ENCODE assay signal across 8 cellular contexts in genomic region chr2:120343433-120344105, GRCh38. TPM values are rescaled to one million over a fixed set of nuclear protein-coding genes. Genes with fewer than 3 reads are reported as not detected.
A peak's percentile ranks its signal among the peaks of the same experiment; 100 is the strongest.
DNase-seq lines count a peak whose midpoint lies in the region; ATAC-seq and TF ChIP-seq lines count a peak whose summit lies in the region.

No MANE protein-coding gene starts in this region.

- H3K9me3 ChIP-seq in colonic mucosa: no peaks in the 10 kb centered on the region

- peak overlapping the region; percentile 21 for H3K4me3 Mint-ChIP-seq in activated CD4-positive, alpha-beta T cell treated with anti-CD3 and anti-CD28 coated beads for 36 hours

- H3K4me3 ChIP-seq in AG10803 (ENCODE audit: low read length) (peak overlapping the region; percentile 18), colonic mucosa (no peak overlapping the region)

- peaks cover 61% of the 10 kb centered on the region for H3K27me3 ChIP-seq in colonic mucosa

- H3K4me1 Mint-ChIP-seq in activated CD4-positive, alpha-beta T cell treated with anti-CD3 and anti-CD28 coated beads for 36 hours: peaks cover 22% of the 10 kb centered on the region

- peak overlapping the region in 1 of 2 donors; percentile 24 for H3K9ac ChIP-seq in colonic mucosa (ENCODE audit: low read depth in 2 of 2, low read length in 2 of 2)

- H3K27ac ChIP-seq in colonic mucosa: no peak overlapping the region

- H3K36me3 ChIP-seq in colonic mucosa: no peaks in the 10 kb centered on the region

- peak; percentile 70 for TF ChIP-seq CTCF in AG10803 (conservative IDR thresholded peaks at IDR 0.05; ENCODE audit: low read length)
- peak; percentile 44 for TF ChIP-seq CTCF in colonic mucosa (IDR thresholded peaks at IDR 0.05)

- POLR2A ChIA-PET in activated CD4-positive, alpha-beta T cell treated with anti-CD3 and anti-CD28 coated beads for 36 hours (lab: Charles Lee): no interaction called here

- CTCF ChIA-PET in activated CD4-positive, alpha-beta T cell treated with anti-CD3 and anti-CD28 coated beads for 36 hours (lab: Charles Lee): interaction anchor here (0.5 to 2.2 kb wide), 17 partner anchors 9 to 979 kb away, joined by 3 to 9 read pairs (median 4); no protein-coding TSS in a partner anchor

- intact Hi-C loops in activated CD4-positive, alpha-beta T cell treated with anti-CD3 and anti-CD28 coated beads for 36 hours (cut with DNase I, micrococcal nuclease): loop anchor here (1.0 to 10.0 kb wide), 9 partner anchors 94 to 734 kb away; partner anchors contain the start of gene PTPN4 (in 1 of the 2)
- intact Hi-C loops in colonic mucosa (cut with DNase I): loop anchor here (10.0 kb wide), 1 partner anchor 211 kb away; no protein-coding TSS in a partner anchor

- no peaks in the 10 kb centered on the region for H3K36me3 Mint-ChIP-seq in activated CD4-positive, alpha-beta T cell treated with anti-CD3 and anti-CD28 coated beads for 36 hours (ENCODE audit: low read depth)

- ATAC-seq in GM19043 (IDR thresholded peaks at IDR 0.05; ENCODE audit: low read depth, unreplicated experiment) (peak; percentile 42), HG03139 (IDR thresholded peaks at IDR 0.05; ENCODE audit: unreplicated experiment) (no peak)
- peak; percentile 71 for ATAC-seq in activated CD4-positive, alpha-beta T cell treated with anti-CD3 and anti-CD28 coated beads for 36 hours

- no peaks in the 10 kb centered on the region for H3K9me3 Mint-ChIP-seq in activated CD4-positive, alpha-beta T cell treated with anti-CD3 and anti-CD28 coated beads for 36 hours (ENCODE audit: low read depth)

- no peak overlapping the region for H3K27ac Mint-ChIP-seq in activated CD4-positive, alpha-beta T cell treated with anti-CD3 and anti-CD28 coated beads for 36 hours

- H3K4me1 ChIP-seq in colonic mucosa: peaks cover 12% of the 10 kb centered on the region

- H3K27me3 Mint-ChIP-seq in activated CD4-positive, alpha-beta T cell treated with anti-CD3 and anti-CD28 coated beads for 36 hours: peaks cover 48% of the 10 kb centered on the region

- DNase-seq in AG10803 (ENCODE audit: low read depth) (peak; percentile 83), NCI-H1105 (lab: John Stamatoyannopoulos, UW) (peak; percentile 73), colonic mucosa (peak; percentile 67), kidney tubule cell (ENCODE audit: low spot score) (peak; percentile 74)
- DNase-seq in activated CD4-positive, alpha-beta T cell treated with anti-CD3 and anti-CD28 coated beads for 36 hours: peak; percentile 84
- DNase-seq in stimulated activated CD4-positive, alpha-beta T cell treated with anti-CD3 and anti-CD28 coated beads, Interleukin-15, amount 100 ng/mL, for 48 hours (ENCODE audit: low read depth in 2 of 2): peak; percentile 44 to 59

RNA-seq across cellular contexts. Expression of gene INHBB, which starts 2.4 kb away (rescaled TPM):
- total RNA-seq in activated CD4-positive, alpha-beta T cell treated with anti-CD3 and anti-CD28 coated beads for 36 hours: not detected
- total RNA-seq in colonic mucosa: 1 to 10 TPM in 1 of 2 donors, under 1 TPM in 1; 0.30 to 3.1 TPM
